ENCODE assay signal across 8 cellular contexts in the genomic region with DNA sequence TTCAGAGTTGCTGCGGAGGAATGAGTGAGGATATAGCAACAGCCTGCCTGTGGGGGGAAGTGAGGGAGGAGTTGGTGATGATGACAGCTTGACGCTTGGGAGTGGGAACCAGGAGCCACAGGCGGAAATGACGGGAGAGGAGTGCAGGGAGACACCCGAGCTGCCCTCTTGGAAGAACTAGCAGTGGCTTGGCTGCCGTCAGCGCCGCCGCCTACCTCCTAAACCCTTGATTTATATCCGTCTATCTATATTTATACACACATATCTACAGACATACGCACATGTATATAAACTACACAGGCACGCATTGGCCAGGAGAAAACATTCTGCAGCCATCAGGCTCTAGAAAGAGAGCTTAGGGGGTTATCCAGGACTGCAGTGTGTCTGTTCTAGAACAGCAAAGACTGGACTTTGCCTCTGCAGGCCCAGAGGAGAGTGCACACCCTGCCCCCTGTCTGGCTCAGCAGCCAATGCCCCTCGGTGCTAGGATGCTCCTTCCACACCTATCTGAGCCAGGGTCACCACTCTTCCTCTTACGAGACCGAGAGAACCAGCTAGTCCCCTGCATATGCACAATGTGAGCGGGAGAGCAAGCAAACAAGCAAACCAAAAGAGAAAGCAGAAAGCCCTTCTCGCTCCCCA. TPM values are rescaled to one million over a fixed set of nuclear protein-coding genes. Genes with fewer than 3 reads are reported as not detected.
A peak's percentile ranks its signal among the peaks of the same experiment; 100 is the strongest.
DNase-seq lines count a peak whose midpoint lies in the region; ATAC-seq, FAIRE-seq and TF ChIP-seq lines count a peak whose summit lies in the region.
"Had no signal": no experiment of that assay in that cellular context is flagged by ENCODE, and none has a peak within 500 bp of the region (broad histone marks: within the 10 kb centered on the region; RNA-seq: fewer than 3 reads in every experiment).

No MANE protein-coding gene starts in this region.

- H3K27ac ChIP-seq in lower lobe of right lung (peak overlapping the region; percentile 19), tibial artery (peak overlapping the region; percentile 46 to 72)

- DNase-seq in NAMALWA (ENCODE audit: low spot score) = peak; percentile 20
- DNase-seq in bronchial epithelial cell (ENCODE audit: low read depth) = peak; percentile 77
- DNase-seq in lower lobe of right lung = no peak
- peak; percentile 67 to 88 for DNase-seq in tibial artery
- DNase-seq in stimulated activated CD8-positive, alpha-beta memory T cell treated with anti-CD3 and anti-CD28 coated beads, Interleukin-4, amount 100 ng/mL, for 48 hours = no peak
- no peak for DNase-seq in NCI-H748 treated with DMSO at 0.1 percent for 48 hours (lab: John Stamatoyannopoulos, UW)
- no peak for DNase-seq in 8988T
- DNase-seq: T-helper 17 cell had no signal

- TF ChIP-seq CTCF in bronchial epithelial cell (IDR thresholded peaks at IDR 0.05; ENCODE audit: insufficient read depth, low read length, severe bottlenecking) (no peak), lower lobe of right lung (IDR thresholded peaks at IDR 0.05) (no peak), tibial artery (IDR thresholded peaks at IDR 0.05) (no peak)

- H3K27me3 ChIP-seq in bronchial epithelial cell (ENCODE audit: control insufficient read depth, insufficient read depth, low read length) (no peaks in the 10 kb centered on the region), lower lobe of right lung (ENCODE audit: low read depth) (peaks cover 4% of the 10 kb centered on the region), tibial artery (no peaks in the 10 kb centered on the region)

- FAIRE-seq in bronchial epithelial cell (lab: Jason Lieb, UNC) = no peak

- H3K9me3 ChIP-seq in lower lobe of right lung (no peaks in the 10 kb centered on the region), tibial artery (no peaks in the 10 kb centered on the region)

- H3K4me3 ChIP-seq in bronchial epithelial cell (ENCODE audit: low read depth, low read length) (no peak overlapping the region), lower lobe of right lung (no peak overlapping the region), tibial artery (peak overlapping the region; percentile 29 to 31)

- H3K36me3 ChIP-seq in bronchial epithelial cell (ENCODE audit: control insufficient read depth, insufficient read depth, low read length) = no peaks in the 10 kb centered on the region
- no peaks in the 10 kb centered on the region for H3K36me3 ChIP-seq in lower lobe of right lung
- no peaks in the 10 kb centered on the region for H3K36me3 ChIP-seq in tibial artery

- ATAC-seq in lower lobe of right lung = peak; percentile 57 to 70
- ATAC-seq: T-helper 17 cell had no signal

- intact Hi-C loops in lower lobe of right lung (cut with DNase I) (no loop called here), tibial artery (cut with DNase I; ENCODE audit: low total_unique reads) (no loop called here)

- H3K4me1 ChIP-seq in lower lobe of right lung (peaks cover 14% of the 10 kb centered on the region), tibial artery (peaks cover 0 to 32% (median 20%) of the 10 kb centered on the region in 4 donors)

RNA-seq across cellular contexts. Expression of a gene that starts 45.3 kb away (rescaled TPM):
- 14.2 and 15.1 TPM in 2 replicates for total RNA-seq in bronchial epithelial cell
- 23.5 TPM for total RNA-seq in lower lobe of right lung

RNA-seq across cellular contexts. Expression of a gene that starts 54.8 kb away (rescaled TPM):
- total RNA-seq in bronchial epithelial cell (56.9 and 64.9 TPM in 2 replicates), lower lobe of right lung (84.7 TPM)

Comparison
In these comparisons a context has a peak if more than half of its experiments do, and no peak if none do; other contexts are left out.
1. DNase-seq: peak in NAMALWA (single experiment), bronchial epithelial cell (single experiment) and tibial artery (2 of 2); none in lower lobe of right lung (single experiment), stimulated activated CD8-positive, alpha-beta memory T cell treated with anti-CD3 and anti-CD28 coated beads, Interleukin-4, amount 100 ng/mL, for 48 hours (single experiment), NCI-H748 treated with DMSO at 0.1 percent for 48 hours (single experiment) and 8988T (single experiment).
2. H3K4me3 ChIP-seq: peak in tibial artery (2 of 2); none in bronchial epithelial cell (single experiment) and lower lobe of right lung (single experiment).